Comparison of ENCODE assay signal across 9 cellular contexts in the genomic region with DNA sequence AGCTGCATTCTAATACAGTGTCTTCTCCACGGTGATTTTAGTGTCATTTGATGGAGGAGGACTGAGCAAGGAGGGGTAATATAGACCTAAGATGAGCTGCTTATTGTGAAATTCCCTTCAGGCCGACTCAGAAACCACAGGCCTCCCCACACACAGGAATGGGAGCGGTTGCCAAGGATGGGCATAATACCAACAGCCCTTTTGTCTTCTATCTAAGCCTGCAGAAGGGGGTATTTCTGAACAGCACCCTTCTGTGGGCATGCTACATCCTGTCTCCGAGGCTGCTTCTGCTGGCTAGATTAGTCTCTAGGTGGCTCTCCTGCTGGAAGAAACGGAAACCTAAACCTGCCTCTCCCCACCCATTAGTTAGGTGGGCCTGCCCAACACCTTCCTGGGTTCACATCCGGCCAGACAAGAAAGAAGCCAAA.
DNase-seq lines count a peak whose midpoint lies in the region; ATAC-seq and TF ChIP-seq lines count a peak whose summit lies in the region.
"Had no signal": no experiment of that assay in that cellular context is flagged by ENCODE, and none has a peak within 500 bp of the region (broad histone marks: within the 10 kb centered on the region; RNA-seq: fewer than 3 reads in every experiment).

No MANE protein-coding gene starts in this region.

- peaks cover 28% of the 10 kb centered on the region for H3K36me3 Mint-ChIP-seq in activated B cell treated with CpG ODN at 0.5 μM for 24 hours (ENCODE audit: low read depth)

- peaks cover 5% of the 10 kb centered on the region for H3K4me1 Mint-ChIP-seq in activated B cell treated with CpG ODN at 0.5 μM for 24 hours

- H3K9me3 ChIP-seq in gastroesophageal sphincter: no peaks in the 10 kb centered on the region

- CTCF ChIA-PET in activated B cell treated with CpG ODN at 0.5 μM for 24 hours (lab: Charles Lee): interaction anchor here (0.6 to 7.0 kb wide), 56 partner anchors 8 to 543 kb away, joined by 3 to 114 read pairs (median 4); a partner anchor contains a TSS

- 0 to 52% methylated on average over 1 to 3 of the region's 6 CpGs for WGBS in gastroesophageal sphincter (ENCODE audit: low coverage in 1 of 2), 2 donors

- TF ChIP-seq POLR2A in gastroesophageal sphincter (IDR thresholded peaks at IDR 0.05): no peak

- no peak overlapping the region for H3K27ac Mint-ChIP-seq in activated B cell treated with CpG ODN at 0.5 μM for 24 hours
- H3K27ac Mint-ChIP-seq: activated T-helper 1 cell treated with anti-CD3 and anti-CD28 coated beads, Interleukin-12 subunit alpha, Interleukin-12 subunit beta, Interleukin-2, Interleukin-4 antibody, amounts not matched to agents 30 ng/mL and 10 ng/mL and 1 ng/mL, durations not matched to agents 14 hours and 24 hours and 36 hours had no signal

- no peak overlapping the region for H3K4me3 Mint-ChIP-seq in activated B cell treated with CpG ODN at 0.5 μM for 24 hours
- H3K4me3 Mint-ChIP-seq: activated T-helper 1 cell treated with anti-CD3 and anti-CD28 coated beads, Interleukin-12 subunit alpha, Interleukin-12 subunit beta, Interleukin-2, Interleukin-4 antibody, amounts not matched to agents 30 ng/mL and 10 ng/mL and 1 ng/mL, durations not matched to agents 14 hours and 24 hours and 36 hours had no signal

- intact Hi-C loops in left ventricle myocardium superior (cut with micrococcal nuclease) (loop anchor here (5.0 to 10.0 kb wide), 2 partner anchors 430 to 537 kb away; no protein-coding TSS in a partner anchor), Right ventricle myocardium inferior (cut with DNase I) (loop anchor here (1.0 to 5.0 kb wide), 3 partner anchors 74 to 540 kb away; no protein-coding TSS in a partner anchor), activated B cell treated with CpG ODN at 0.5 μM for 24 hours (cut with micrococcal nuclease) (loop anchor here (1.0 to 5.0 kb wide), 7 partner anchors 67 to 541 kb away; a partner anchor contains a TSS)

- H3K4me3 ChIP-seq in gastroesophageal sphincter: no peak overlapping the region

- no peaks in the 10 kb centered on the region for H3K27me3 ChIP-seq in gastroesophageal sphincter

- H3K27ac ChIP-seq in gastroesophageal sphincter: no peak overlapping the region

- H3K4me1 ChIP-seq in gastroesophageal sphincter: peaks cover 0 to 23% (median 0%) of the 10 kb centered on the region in 3 donors

- TF ChIP-seq CTCF in activated B cell treated with CpG ODN at 0.5 μM for 24 hours (IDR thresholded peaks at IDR 0.05) (peak; percentile 12), gastroesophageal sphincter (IDR thresholded peaks at IDR 0.05) (no peak)

- ATAC-seq in left ventricle myocardium superior (peak; percentile 13), Right ventricle myocardium inferior (no peak), activated B cell treated with CpG ODN at 0.5 μM for 24 hours (ENCODE audit: low read depth) (no peak), gastroesophageal sphincter (no peak), GM18868 (IDR thresholded peaks at IDR 0.05; ENCODE audit: unreplicated experiment) (no peak), GM18520 (IDR thresholded peaks at IDR 0.05; ENCODE audit: unreplicated experiment) (no peak)

- no peaks in the 10 kb centered on the region for H3K9me3 Mint-ChIP-seq in activated B cell treated with CpG ODN at 0.5 μM for 24 hours
- H3K9me3 Mint-ChIP-seq: activated T-helper 1 cell treated with anti-CD3 and anti-CD28 coated beads, Interleukin-12 subunit alpha, Interleukin-12 subunit beta, Interleukin-2, Interleukin-4 antibody, amounts not matched to agents 30 ng/mL and 10 ng/mL and 1 ng/mL, durations not matched to agents 14 hours and 24 hours and 36 hours had no signal

- DNase-seq in left ventricle myocardium superior (no peak), Right ventricle myocardium inferior (ENCODE audit: missing footprints) (no peak), activated B cell treated with CpG ODN at 0.5 μM for 24 hours (no peak), foreskin melanocyte (peak; percentile 72), NCI-H1092 treated with DMSO at 0.1 percent for 48 hours (lab: John Stamatoyannopoulos, UW) (no peak)

- H3K27me3 Mint-ChIP-seq in activated B cell treated with CpG ODN at 0.5 μM for 24 hours: no peaks in the 10 kb centered on the region

- TF ChIP-seq EP300 in gastroesophageal sphincter (IDR thresholded peaks at IDR 0.05): no peak

- H3K36me3 ChIP-seq in gastroesophageal sphincter: peaks cover 0 to 15% of the 10 kb centered on the region in 2 donors

- POLR2A ChIA-PET in activated B cell treated with CpG ODN at 0.5 μM for 24 hours (lab: Charles Lee): interaction anchor here (0.8 to 2.4 kb wide), 6 partner anchors 48 to 429 kb away, joined by 3 to 9 read pairs (median 6); no protein-coding TSS in a partner anchor
